In genomic region chr5:129135633-129136032, GRCh38 we compare ENCODE assay signal across 9 cellular contexts. TPM values are rescaled to one million over a fixed set of nuclear protein-coding genes. Genes with fewer than 3 reads are reported as not detected.
DNase-seq lines count a peak whose midpoint lies in the region; ATAC-seq lines count a peak whose summit lies in the region.
"Had no signal": no experiment of that assay in that cellular context is flagged by ENCODE, and none has a peak within 500 bp of the region (broad histone marks: within the 10 kb centered on the region; RNA-seq: fewer than 3 reads in every experiment).

No MANE protein-coding gene starts in this region.

- DNase-seq in AML-193 (lab: John Stamatoyannopoulos, UW) (peak; percentile 2 to 18), SK-MEL-5 (ENCODE audit: low read depth, low spot score) (peak; percentile 48), NCI-H345 (lab: John Stamatoyannopoulos, UW) (no peak), DMS153 (lab: John Stamatoyannopoulos, UW) (no peak), HuH-7 (ENCODE audit: low spot score) (no peak), NCI-H1092 (lab: John Stamatoyannopoulos, UW) (no peak)
- DNase-seq: SW 1271 had no signal

- peak; percentile 59 for ATAC-seq in GM18520 (IDR thresholded peaks at IDR 0.05; ENCODE audit: unreplicated experiment)
- ATAC-seq in HG02885 (IDR thresholded peaks at IDR 0.05; ENCODE audit: poor library complexity, unreplicated experiment): peak; percentile 88

- in situ Hi-C loops in SK-MEL-5 (cut with HindIII; ENCODE audit: low pct_unique_long_range_greater_than_20kb, low sequenced_read_pairs): no loop called here

RNA-seq across cellular contexts. Expression of gene ISOC1, which starts 41.1 kb away (rescaled TPM):
- 11.7 and 12.7 TPM in 2 replicates for total RNA-seq in SK-MEL-5 (2014; rRNA removed; shearing (Covaris generic))
- 13.5 and 14.3 TPM in 2 replicates for polyA plus RNA-seq in SK-MEL-5 (2015; cell fraction: cytosol; rRNA removed)
- 5.7 and 6.9 TPM in 2 replicates for polyA plus RNA-seq in SK-MEL-5 (2015; cell fraction: nucleus; rRNA removed)

Comparison
In these comparisons a context has a peak if more than half of its experiments do, and no peak if none do; other contexts are left out.
1. DNase-seq: peak in AML-193 (2 of 2) and SK-MEL-5 (single experiment); none in NCI-H345 (single experiment), DMS153 (single experiment), HuH-7 (single experiment) and NCI-H1092 (single experiment).